In genomic region chr6:116462516-116462915, GRCh38 we compare ENCODE assay signal across 8 cellular contexts. TPM values are rescaled to one million over a fixed set of nuclear protein-coding genes. Genes with fewer than 3 reads are reported as not detected.
DNase-seq lines count a peak whose midpoint lies in the region; ATAC-seq lines count a peak whose summit lies in the region.

No MANE protein-coding gene starts in this region.

- no peak overlapping the region for H2BK120ac ChIP-seq in trophoblast cell (ENCODE audit: insufficient read depth, low read length, poor library complexity)

- no peak for DNase-seq in activated T-cell treated with anti-CD3 and anti-CD28 coated beads, Interleukin-2, amount 50 U/mL, for 4 hours
- no peak for DNase-seq in activated T-cell treated with anti-CD3 and anti-CD28 coated beads, Interleukin-2, amount 50 U/mL, for 1 hour
- DNase-seq in trophoblast cell (no peak), NCI-H146 (lab: John Stamatoyannopoulos, UW) (no peak), SHP77 treated with DMSO at 0.1 percent for 48 hours (lab: John Stamatoyannopoulos, UW) (no peak), NCI-H446 (lab: John Stamatoyannopoulos, UW) (no peak)

- H3K4me1 Mint-ChIP-seq in activated T-cell treated with anti-CD3 and anti-CD28 coated beads, Interleukin-2, amount 50 U/mL, for 4 hours (ENCODE audit: low read depth), result peaks cover 25% of the 10 kb centered on the region

- peak overlapping the region; percentile 26 for H2AFZ ChIP-seq in trophoblast cell (ENCODE audit: insufficient read depth, low read length, poor library complexity)

- no peak for ATAC-seq in activated T-cell treated with anti-CD3 and anti-CD28 coated beads, Interleukin-2, amount 50 U/mL, for 4 hours
- ATAC-seq in HG03159 (IDR thresholded peaks at IDR 0.05; ENCODE audit: unreplicated experiment), result peak; percentile 18

- H3K18ac ChIP-seq in trophoblast cell (ENCODE audit: low read length), result no peak overlapping the region

- H2BK12ac ChIP-seq in trophoblast cell (ENCODE audit: low read length), result no peak overlapping the region

- H3K4me1 ChIP-seq in duodenal mucosa (ENCODE audit: control insufficient read depth in 1 of 2, insufficient read depth in 2 of 2, low read length in 2 of 2) (peaks cover 8% of the 10 kb centered on the region in 2 donors), trophoblast cell (ENCODE audit: control insufficient read depth in 1 of 2, insufficient read depth in 2 of 2, low read length in 2 of 2) (peaks cover 7 to 8% of the 10 kb centered on the region in 2 experiments)

- H3K27me3 Mint-ChIP-seq in activated T-cell treated with anti-CD3 and anti-CD28 coated beads, Interleukin-2, amount 50 U/mL, for 4 hours (ENCODE audit: low read depth), result peaks cover 41% of the 10 kb centered on the region

- H4K91ac ChIP-seq in trophoblast cell (ENCODE audit: low read depth, low read length), result no peak overlapping the region

- no CpG with 5 or more reads among the region's 11 CpGs for WGBS in trophoblast cell (ENCODE audit: extremely low coverage, insufficient coverage, insufficient read length)

- H2BK5ac ChIP-seq in trophoblast cell (ENCODE audit: low read depth, low read length, poor library complexity), result no peak overlapping the region

- H3K4ac ChIP-seq in trophoblast cell (ENCODE audit: low read depth, low read length), result no peak overlapping the region

- H3K79me1 ChIP-seq in trophoblast cell (ENCODE audit: low read length), result no peaks in the 10 kb centered on the region

- H3K9ac ChIP-seq in duodenal mucosa (ENCODE audit: low read depth in 1 of 2, low read length in 2 of 2), result peak overlapping the region in 1 of 2 donors; percentile 15
- peak overlapping the region; percentile 64 for H3K9ac ChIP-seq in trophoblast cell (ENCODE audit: low read length)

- H3K9me3 ChIP-seq in duodenal mucosa (ENCODE audit: control insufficient read depth in 1 of 2, low read length in 2 of 2) (no peaks in the 10 kb centered on the region), trophoblast cell (ENCODE audit: insufficient read depth, low read depth, low read length) (no peaks in the 10 kb centered on the region)

- no peak overlapping the region for H3K23ac ChIP-seq in trophoblast cell (ENCODE audit: low read length)

- peak overlapping the region; percentile 67 to 75 for H3K4me3 ChIP-seq in duodenal mucosa (ENCODE audit: low read depth in 1 of 2, low read length in 2 of 2)
- peak overlapping the region; percentile 76 for H3K4me3 ChIP-seq in trophoblast cell (ENCODE audit: low read depth, low read length)

- H4K8ac ChIP-seq in trophoblast cell (ENCODE audit: low read depth, low read length), result peak overlapping the region; percentile 37

- H3K36me3 ChIP-seq in duodenal mucosa (ENCODE audit: control insufficient read depth in 1 of 2, insufficient read depth in 2 of 2, low read length in 2 of 2), result no peaks in the 10 kb centered on the region
- no peaks in the 10 kb centered on the region for H3K36me3 ChIP-seq in trophoblast cell (ENCODE audit: control insufficient read depth in 1 of 2, insufficient read depth in 2 of 2, low read length in 2 of 2)

- H4K12ac ChIP-seq in trophoblast cell (ENCODE audit: low read depth, low read length), result no peak overlapping the region

- H3K14ac ChIP-seq in trophoblast cell (ENCODE audit: low read length), result no peak overlapping the region

- no peak overlapping the region for H3K27ac ChIP-seq in duodenal mucosa (ENCODE audit: low read depth, low read length)
- H3K27ac ChIP-seq in trophoblast cell (ENCODE audit: low read depth, low read length), result no peak overlapping the region

- peak overlapping the region; percentile 95 for H3K4me2 ChIP-seq in trophoblast cell (ENCODE audit: low read length)

- no peaks in the 10 kb centered on the region for H3K36me3 Mint-ChIP-seq in activated T-cell treated with anti-CD3 and anti-CD28 coated beads, Interleukin-2, amount 50 U/mL, for 4 hours (ENCODE audit: insufficient read depth)

- no peaks in the 10 kb centered on the region for H3K9me3 Mint-ChIP-seq in activated T-cell treated with anti-CD3 and anti-CD28 coated beads, Interleukin-2, amount 50 U/mL, for 4 hours

- peak overlapping the region; percentile 52 for H3K4me3 Mint-ChIP-seq in activated T-cell treated with anti-CD3 and anti-CD28 coated beads, Interleukin-2, amount 50 U/mL, for 4 hours

- H3K79me2 ChIP-seq in trophoblast cell (ENCODE audit: control insufficient read depth, insufficient read depth, low read length, poor library complexity), result no peaks in the 10 kb centered on the region

- H3K27me3 ChIP-seq in duodenal mucosa (ENCODE audit: control insufficient read depth in 1 of 2, insufficient read depth in 2 of 2, low read length in 2 of 2) (peaks cover 0 to 10% of the 10 kb centered on the region in 2 donors), trophoblast cell (ENCODE audit: insufficient read depth, low read length) (no peaks in the 10 kb centered on the region)

- H2AK5ac ChIP-seq in trophoblast cell (ENCODE audit: low read length), result no peak overlapping the region

RNA-seq across cellular contexts. Expression of gene CALHM6, which starts 1.3 kb away (rescaled TPM):
- total RNA-seq in activated T-cell treated with anti-CD3 and anti-CD28 coated beads, Interleukin-2, amount 50 U/mL, for 4 hours, result 1 to 10 TPM; 1.5 to 2.3 (median 1.7) TPM
- polyA plus RNA-seq in trophoblast cell (2013), result 1.8 TPM in 2 replicates

RNA-seq across cellular contexts. Expression of gene CALHM5, which starts 48.9 kb away (rescaled TPM):
- not detected for total RNA-seq in activated T-cell treated with anti-CD3 and anti-CD28 coated beads, Interleukin-2, amount 50 U/mL, for 4 hours
- polyA plus RNA-seq in trophoblast cell (2013), result 0.38 and 0.39 TPM in 2 replicates
